ENCODE assay signal across 1 cellular context in genomic region chr6:28104392-28105250, GRCh38.
TF ChIP-seq lines count a peak whose summit lies in the region.

No MANE protein-coding gene starts in this region.

TF ChIP-seq in K562, 482 proteins besides CTCF, POLR2A, EP300 and RAD21 (continued from another document):
- TF ChIP-seq UBTF (IDR thresholded peaks at IDR 0.05; ENCODE audit: borderline replicate concordance in 1 of 2, low read depth in 2 of 2, low read length in 2 of 2) (peak; percentile 95 to 97), MNT (conservative IDR thresholded peaks at IDR 0.05) (no peak; a peak in 1 of 4 replicates), KDM2B (CRISPR knock-in tag; IDR thresholded peaks at IDR 0.05) (peak; percentile 61; the same call in 1 of the 2 replicates), ZNF551 (CRISPR knock-in tag; IDR thresholded peaks at IDR 0.05) (no peak), LCOR (CRISPR knock-in tag; IDR thresholded peaks at IDR 0.05) (no peak), GTF2F1 (IDR thresholded peaks at IDR 0.05; ENCODE audit: low read depth, low read length) (peak; percentile 77; the same call in 1 of the 2 replicates), NRF1 (conservative IDR thresholded peaks at IDR 0.05 in 1 of 2, IDR thresholded peaks at IDR 0.05 in 1 of 2) (peak; percentile 73 to 79), TFE3 (CRISPR knock-in tag; IDR thresholded peaks at IDR 0.05) (no peak), ZSCAN32 (CRISPR knock-in tag; IDR thresholded peaks at IDR 0.05) (no peak), ZFP1 (CRISPR knock-in tag; IDR thresholded peaks at IDR 0.05) (0 out of 2 replicates have a peak, but pooled peaks have one; percentile 23), LARP7 (IDR thresholded peaks at IDR 0.05) (peak; percentile 21; the same call in 1 of the 2 replicates), ZNF318 (IDR thresholded peaks at IDR 0.05; ENCODE audit: borderline replicate concordance in 1 of 2, low read depth in 1 of 2) (0 out of 4 replicates have a peak, but pooled peaks of 1 of the 2 experiments have one; percentile 45), ATF4 (CRISPR knock-in tag; IDR thresholded peaks at IDR 0.05) (0 out of 2 replicates have a peak, but pooled peaks have one; percentile 27), SMARCA5 (IDR thresholded peaks at IDR 0.05) (no peak; the same call in 1 of the 2 replicates), POLR2G (IDR thresholded peaks at IDR 0.05; ENCODE audit: low read depth, low read length) (peak; percentile 96), NCOA1 (IDR thresholded peaks at IDR 0.05; ENCODE audit: low read depth) (peak; percentile 83), RBM14 (IDR thresholded peaks at IDR 0.05; ENCODE audit: borderline replicate concordance, insufficient read depth, low read depth, low read length) (no peak), BRCA1 (IDR thresholded peaks at IDR 0.05) (no peak), BRCA1 (CRISPR knock-in tag; IDR thresholded peaks at IDR 0.05) (no peak), SMAD3 (CRISPR knock-in tag; conservative IDR thresholded peaks at IDR 0.05) (peak; percentile 73), TAL1 (IDR thresholded peaks at IDR 0.05) (peak; percentile 16; the same call in 1 of the 2 replicates), SAP30 (IDR thresholded peaks at IDR 0.05; ENCODE audit: borderline replicate concordance, insufficient read depth, low read depth, low read length, poor library complexity, severe bottlenecking) (peak; percentile 12), KDM4B (IDR thresholded peaks at IDR 0.05; ENCODE audit: borderline replicate concordance in 2 of 2, low read depth in 1 of 2) (peak in 1 of 2 experiments; percentile 79; a peak in 1 of 4 replicates), RBM15 (IDR thresholded peaks at IDR 0.05; ENCODE audit: insufficient read depth, low read length) (no peak), PCBP1 (IDR thresholded peaks at IDR 0.05; ENCODE audit: low read depth, low read length, poor library complexity, severe bottlenecking) (peak; percentile 76), MECOM (CRISPR knock-in tag; IDR thresholded peaks at IDR 0.05) (no peak; the same call in 1 of the 2 replicates), THRAP3 (IDR thresholded peaks at IDR 0.05; ENCODE audit: borderline replicate concordance) (no peak)
- TF ChIP-seq, protein P1, sequence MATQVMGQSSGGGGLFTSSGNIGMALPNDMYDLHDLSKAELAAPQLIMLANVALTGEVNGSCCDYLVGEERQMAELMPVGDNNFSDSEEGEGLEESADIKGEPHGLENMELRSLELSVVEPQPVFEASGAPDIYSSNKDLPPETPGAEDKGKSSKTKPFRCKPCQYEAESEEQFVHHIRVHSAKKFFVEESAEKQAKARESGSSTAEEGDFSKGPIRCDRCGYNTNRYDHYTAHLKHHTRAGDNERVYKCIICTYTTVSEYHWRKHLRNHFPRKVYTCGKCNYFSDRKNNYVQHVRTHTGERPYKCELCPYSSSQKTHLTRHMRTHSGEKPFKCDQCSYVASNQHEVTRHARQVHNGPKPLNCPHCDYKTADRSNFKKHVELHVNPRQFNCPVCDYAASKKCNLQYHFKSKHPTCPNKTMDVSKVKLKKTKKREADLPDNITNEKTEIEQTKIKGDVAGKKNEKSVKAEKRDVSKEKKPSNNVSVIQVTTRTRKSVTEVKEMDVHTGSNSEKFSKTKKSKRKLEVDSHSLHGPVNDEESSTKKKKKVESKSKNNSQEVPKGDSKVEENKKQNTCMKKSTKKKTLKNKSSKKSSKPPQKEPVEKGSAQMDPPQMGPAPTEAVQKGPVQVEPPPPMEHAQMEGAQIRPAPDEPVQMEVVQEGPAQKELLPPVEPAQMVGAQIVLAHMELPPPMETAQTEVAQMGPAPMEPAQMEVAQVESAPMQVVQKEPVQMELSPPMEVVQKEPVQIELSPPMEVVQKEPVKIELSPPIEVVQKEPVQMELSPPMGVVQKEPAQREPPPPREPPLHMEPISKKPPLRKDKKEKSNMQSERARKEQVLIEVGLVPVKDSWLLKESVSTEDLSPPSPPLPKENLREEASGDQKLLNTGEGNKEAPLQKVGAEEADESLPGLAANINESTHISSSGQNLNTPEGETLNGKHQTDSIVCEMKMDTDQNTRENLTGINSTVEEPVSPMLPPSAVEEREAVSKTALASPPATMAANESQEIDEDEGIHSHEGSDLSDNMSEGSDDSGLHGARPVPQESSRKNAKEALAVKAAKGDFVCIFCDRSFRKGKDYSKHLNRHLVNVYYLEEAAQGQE (CRISPR knock-in tag; IDR thresholded peaks at IDR 0.05; ENCODE audit: low read depth), result peak; percentile 75
- TF ChIP-seq, protein P2, sequence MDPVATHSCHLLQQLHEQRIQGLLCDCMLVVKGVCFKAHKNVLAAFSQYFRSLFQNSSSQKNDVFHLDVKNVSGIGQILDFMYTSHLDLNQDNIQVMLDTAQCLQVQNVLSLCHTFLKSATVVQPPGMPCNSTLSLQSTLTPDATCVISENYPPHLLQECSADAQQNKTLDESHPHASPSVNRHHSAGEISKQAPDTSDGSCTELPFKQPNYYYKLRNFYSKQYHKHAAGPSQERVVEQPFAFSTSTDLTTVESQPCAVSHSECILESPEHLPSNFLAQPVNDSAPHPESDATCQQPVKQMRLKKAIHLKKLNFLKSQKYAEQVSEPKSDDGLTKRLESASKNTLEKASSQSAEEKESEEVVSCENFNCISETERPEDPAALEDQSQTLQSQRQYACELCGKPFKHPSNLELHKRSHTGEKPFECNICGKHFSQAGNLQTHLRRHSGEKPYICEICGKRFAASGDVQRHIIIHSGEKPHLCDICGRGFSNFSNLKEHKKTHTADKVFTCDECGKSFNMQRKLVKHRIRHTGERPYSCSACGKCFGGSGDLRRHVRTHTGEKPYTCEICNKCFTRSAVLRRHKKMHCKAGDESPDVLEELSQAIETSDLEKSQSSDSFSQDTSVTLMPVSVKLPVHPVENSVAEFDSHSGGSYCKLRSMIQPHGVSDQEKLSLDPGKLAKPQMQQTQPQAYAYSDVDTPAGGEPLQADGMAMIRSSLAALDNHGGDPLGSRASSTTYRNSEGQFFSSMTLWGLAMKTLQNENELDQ (CRISPR knock-in tag; IDR thresholded peaks at IDR 0.05; ENCODE audit: borderline replicate concordance), result 0 out of 2 replicates have a peak, but pooled peaks have one; percentile 59
- TF ChIP-seq, protein P3, sequence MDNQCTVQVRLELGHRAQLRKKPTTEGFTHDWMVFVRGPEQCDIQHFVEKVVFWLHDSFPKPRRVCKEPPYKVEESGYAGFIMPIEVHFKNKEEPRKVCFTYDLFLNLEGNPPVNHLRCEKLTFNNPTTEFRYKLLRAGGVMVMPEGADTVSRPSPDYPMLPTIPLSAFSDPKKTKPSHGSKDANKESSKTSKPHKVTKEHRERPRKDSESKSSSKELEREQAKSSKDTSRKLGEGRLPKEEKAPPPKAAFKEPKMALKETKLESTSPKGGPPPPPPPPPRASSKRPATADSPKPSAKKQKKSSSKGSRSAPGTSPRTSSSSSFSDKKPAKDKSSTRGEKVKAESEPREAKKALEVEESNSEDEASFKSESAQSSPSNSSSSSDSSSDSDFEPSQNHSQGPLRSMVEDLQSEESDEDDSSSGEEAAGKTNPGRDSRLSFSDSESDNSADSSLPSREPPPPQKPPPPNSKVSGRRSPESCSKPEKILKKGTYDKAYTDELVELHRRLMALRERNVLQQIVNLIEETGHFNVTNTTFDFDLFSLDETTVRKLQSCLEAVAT (IDR thresholded peaks at IDR 0.05), result peak in 1 of 2 experiments; percentile 25; a peak in 2 of 4 replicates
- TF ChIP-seq, protein P4, sequence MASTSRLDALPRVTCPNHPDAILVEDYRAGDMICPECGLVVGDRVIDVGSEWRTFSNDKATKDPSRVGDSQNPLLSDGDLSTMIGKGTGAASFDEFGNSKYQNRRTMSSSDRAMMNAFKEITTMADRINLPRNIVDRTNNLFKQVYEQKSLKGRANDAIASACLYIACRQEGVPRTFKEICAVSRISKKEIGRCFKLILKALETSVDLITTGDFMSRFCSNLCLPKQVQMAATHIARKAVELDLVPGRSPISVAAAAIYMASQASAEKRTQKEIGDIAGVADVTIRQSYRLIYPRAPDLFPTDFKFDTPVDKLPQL (IDR thresholded peaks at IDR 0.05; ENCODE audit: extremely low read depth, insufficient read length), result peak; percentile 64
